3 cellular contexts compared by ENCODE assay signal in the genomic region with DNA sequence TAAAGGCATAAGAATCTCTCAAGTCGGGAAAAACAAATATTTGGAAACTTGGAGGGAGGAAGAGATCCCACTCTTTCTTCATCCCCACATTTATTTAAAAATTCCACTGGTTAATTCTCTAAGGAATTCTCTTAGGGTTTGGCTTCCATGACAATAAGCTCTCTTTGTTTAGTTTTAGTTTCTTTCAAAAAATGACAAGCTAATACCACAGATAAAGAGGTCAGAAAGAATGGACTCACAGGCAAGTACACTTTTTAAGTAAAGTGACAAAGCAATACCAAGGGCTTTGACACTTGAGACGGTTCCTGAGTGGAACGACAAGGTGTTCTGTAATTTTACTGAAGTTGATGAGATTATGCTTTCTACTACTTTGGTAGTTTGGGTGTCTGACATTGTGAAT.
"Had no signal": no experiment of that assay in that cellular context is flagged by ENCODE, and none has a peak within 500 bp of the region (broad histone marks: within the 10 kb centered on the region; RNA-seq: fewer than 3 reads in every experiment).

No MANE protein-coding gene starts in this region.

- ATAC-seq: GM12878 had no signal

- H3K4me3 ChIP-seq: GM12878 had no signal

- DNase-seq: GDM1, GF-D8 had no signal
